Comparison of ENCODE assay signal across 9 cellular contexts in genomic region chr2:105143467-105144127, GRCh38.
DNase-seq lines count a peak whose midpoint lies in the region; ATAC-seq and TF ChIP-seq lines count a peak whose summit lies in the region.
"Had no signal": no experiment of that assay in that cellular context is flagged by ENCODE, and none has a peak within 500 bp of the region (broad histone marks: within the 10 kb centered on the region; RNA-seq: fewer than 3 reads in every experiment).

No MANE protein-coding gene starts in this region.

- DNase-seq in GM12865 (ENCODE audit: low read depth) (peak; percentile 7), NCI-H1105 (lab: John Stamatoyannopoulos, UW) (peak; percentile 12), amniotic stem cell (lab: John Stamatoyannopoulos, UW) (no peak)
- peak; percentile 23 to 24 for DNase-seq in stimulated activated CD4-positive, alpha-beta T cell treated with anti-CD3 and anti-CD28 coated beads, Interleukin-2, amount 100 ng/mL, for 48 hours

- no peak overlapping the region for H3K27ac Mint-ChIP-seq in activated naive CD8-positive, alpha-beta T cell

- no peaks in the 10 kb centered on the region for H3K9me3 Mint-ChIP-seq in activated naive CD8-positive, alpha-beta T cell (ENCODE audit: low read depth)

- no peaks in the 10 kb centered on the region for H3K9me3 ChIP-seq in iPS-20b (ENCODE audit: insufficient read depth, low read depth, low read length)

- ATAC-seq in GM21529 (IDR thresholded peaks at IDR 0.05; ENCODE audit: unreplicated experiment) (no peak), HG02798 (IDR thresholded peaks at IDR 0.05; ENCODE audit: poor library complexity, unreplicated experiment) (no peak)

- H3K4me1 ChIP-seq in iPS-20b (ENCODE audit: insufficient read depth, low read length) = no peaks in the 10 kb centered on the region; the same call in 1 of the 2 replicates

- H3K36me3 Mint-ChIP-seq in activated naive CD8-positive, alpha-beta T cell = no peaks in the 10 kb centered on the region

- peak overlapping the region; percentile 36 for H3K4me3 ChIP-seq in GM12865 (ENCODE audit: low read depth, low read length)
- peak overlapping the region; percentile 77 for H3K4me3 ChIP-seq in iPS-20b (ENCODE audit: low read length)
- H3K4me3 ChIP-seq: SK-N-MC had no signal

- H3K4me1 Mint-ChIP-seq in activated naive CD8-positive, alpha-beta T cell (ENCODE audit: low read depth) = peaks cover 8% of the 10 kb centered on the region

- no peak overlapping the region for H3K27ac ChIP-seq in iPS-20b (ENCODE audit: low read length)
- H3K27ac ChIP-seq: SK-N-MC had no signal

- H3K36me3 ChIP-seq in iPS-20b (ENCODE audit: insufficient read depth, low read depth, low read length) = no peaks in the 10 kb centered on the region

- peaks cover 29% of the 10 kb centered on the region for H3K27me3 ChIP-seq in iPS-20b (ENCODE audit: insufficient read depth, low read length)

- H3K9ac ChIP-seq in iPS-20b (ENCODE audit: low read depth, low read length) = peak overlapping the region; percentile 49; the same call in 1 of the 2 replicates

- peak overlapping the region; percentile 81 for H3K4me3 Mint-ChIP-seq in activated naive CD8-positive, alpha-beta T cell

- no peak for TF ChIP-seq CTCF in GM12865 (IDR thresholded peaks at IDR 0.05; ENCODE audit: insufficient read depth, low read depth, low read length, missing control alignments)

- peaks cover 23% of the 10 kb centered on the region for H3K27me3 Mint-ChIP-seq in activated naive CD8-positive, alpha-beta T cell
